ENCODE assay signal across 28 cellular contexts in genomic region chr20:17624070-17624469, GRCh38. TPM values are rescaled to one million over a fixed set of nuclear protein-coding genes. Genes with fewer than 3 reads are reported as not detected.
DNase-seq lines count a peak whose midpoint lies in the region; ATAC-seq, FAIRE-seq and TF ChIP-seq lines count a peak whose summit lies in the region.
"Had no signal": no experiment of that assay in that cellular context is flagged by ENCODE, and none has a peak within 500 bp of the region (broad histone marks: within the 10 kb centered on the region; RNA-seq: fewer than 3 reads in every experiment).

No MANE protein-coding gene starts in this region.

- H3K9ac ChIP-seq in astrocyte (ENCODE audit: low read length), result no peak overlapping the region

- POLR2A ChIA-PET in activated naive CD8-positive, alpha-beta T cell treated with anti-CD3 and anti-CD28 coated beads, Interleukin-2, amount 10 ng/mL, durations not matched to agents 7 days and 5 days (lab: Charles Lee), result no interaction called here

- no peak overlapping the region for H3K4me2 ChIP-seq in astrocyte (ENCODE audit: low read length)

- TF ChIP-seq CTCF in astrocyte (IDR thresholded peaks at IDR 0.05; ENCODE audit: insufficient read depth, low read depth, low read length) (no peak), nephron progenitor cell (IDR thresholded peaks at IDR 0.05) (no peak), upper lobe of right lung (IDR thresholded peaks at IDR 0.05) (no peak), GM13976 (IDR thresholded peaks at IDR 0.05; ENCODE audit: borderline replicate concordance, control extremely low read depth, extremely low read depth, insufficient read depth, missing control alignments) (no peak)

- H3K9me3 ChIP-seq in astrocyte (ENCODE audit: insufficient read depth, low read depth, low read length), result no peaks in the 10 kb centered on the region
- no peaks in the 10 kb centered on the region for H3K9me3 ChIP-seq in upper lobe of right lung
- H3K9me3 ChIP-seq: vagina had no signal

- H3K9me3 Mint-ChIP-seq in activated naive CD8-positive, alpha-beta T cell treated with anti-CD3 and anti-CD28 coated beads, Interleukin-2, amount 10 ng/mL, durations not matched to agents 7 days and 5 days, result no peaks in the 10 kb centered on the region
- H3K9me3 Mint-ChIP-seq in activated naive CD8-positive, alpha-beta T cell treated with anti-CD3 and anti-CD28 coated beads, Interleukin-2, amount 50 U/mL, for 24 hours, result no peaks in the 10 kb centered on the region
- H3K9me3 Mint-ChIP-seq in astrocyte (ENCODE audit: unreplicated experiment) (no peaks in the 10 kb centered on the region), nephron progenitor cell (no peaks in the 10 kb centered on the region)
- H3K9me3 Mint-ChIP-seq: activated CD8-positive, alpha-beta T cell treated with anti-CD3 and anti-CD28 coated beads for 36 hours; activated naive CD4-positive, alpha-beta T cell treated with anti-CD3 and anti-CD28 coated beads, Interleukin-2, amount 50 U/mL, for 72 hours; activated T-helper 1 cell treated with anti-CD3 and anti-CD28 coated beads, Interleukin-12 subunit alpha, Interleukin-12 subunit beta, Interleukin-2, Interleukin-4 antibody, amounts not matched to agents 30 ng/mL and 10 ng/mL and 1 ng/mL, durations not matched to agents 14 hours and 24 hours and 36 hours; CD8-positive, alpha-beta memory T cell; immature natural killer cell; stimulated activated naive B cell treated with anti-CD40 and anti-IgM and Interleukin-4, amounts not matched to agents 10 μg/mL and 1 μg/mL and 100 μg/mL, for 72 hours had no signal

- no peaks in the 10 kb centered on the region for H3K27me3 Mint-ChIP-seq in activated naive CD8-positive, alpha-beta T cell treated with anti-CD3 and anti-CD28 coated beads, Interleukin-2, amount 10 ng/mL, durations not matched to agents 7 days and 5 days
- no peaks in the 10 kb centered on the region for H3K27me3 Mint-ChIP-seq in activated naive CD8-positive, alpha-beta T cell treated with anti-CD3 and anti-CD28 coated beads, Interleukin-2, amount 50 U/mL, for 24 hours
- H3K27me3 Mint-ChIP-seq in astrocyte (ENCODE audit: low read depth, unreplicated experiment) (no peaks in the 10 kb centered on the region), nephron progenitor cell (ENCODE audit: low read depth, poor library complexity) (no peaks in the 10 kb centered on the region)
- H3K27me3 Mint-ChIP-seq: activated CD4-positive, alpha-beta T cell treated with anti-CD3 and anti-CD28 coated beads for 36 hours; activated CD8-positive, alpha-beta T cell treated with anti-CD3 and anti-CD28 coated beads for 36 hours; B cell; CD8-positive, alpha-beta memory T cell; stimulated activated naive B cell treated with anti-CD40 and anti-IgM and Interleukin-4, amounts not matched to agents 10 μg/mL and 1 μg/mL and 100 μg/mL, for 72 hours had no signal

- peaks cover 31% of the 10 kb centered on the region for H3K79me2 ChIP-seq in astrocyte (ENCODE audit: insufficient read depth, low read length)

- H3K36me3 ChIP-seq in astrocyte (ENCODE audit: insufficient read depth, low read length), result peaks cover 36% of the 10 kb centered on the region
- peaks cover 97% of the 10 kb centered on the region for H3K36me3 ChIP-seq in upper lobe of right lung

- H2AFZ ChIP-seq in astrocyte (ENCODE audit: low read depth, low read length), result no peak overlapping the region

- no peaks in the 10 kb centered on the region for H3K4me1 Mint-ChIP-seq in activated naive CD8-positive, alpha-beta T cell treated with anti-CD3 and anti-CD28 coated beads, Interleukin-2, amount 10 ng/mL, durations not matched to agents 7 days and 5 days
- no peaks in the 10 kb centered on the region for H3K4me1 Mint-ChIP-seq in activated naive CD8-positive, alpha-beta T cell treated with anti-CD3 and anti-CD28 coated beads, Interleukin-2, amount 50 U/mL, for 24 hours
- H3K4me1 Mint-ChIP-seq in astrocyte (ENCODE audit: low read depth, unreplicated experiment) (no peaks in the 10 kb centered on the region), nephron progenitor cell (peaks cover 30% of the 10 kb centered on the region)
- H3K4me1 Mint-ChIP-seq: activated CD4-positive, alpha-beta T cell treated with anti-CD3 and anti-CD28 coated beads for 36 hours; B cell; CD8-positive, alpha-beta memory T cell had no signal

- H3K4me1 ChIP-seq in astrocyte (ENCODE audit: insufficient read depth, low read length) (no peaks in the 10 kb centered on the region), upper lobe of right lung (no peaks in the 10 kb centered on the region)
- H3K4me1 ChIP-seq: vagina had no signal

- H3K27me3 ChIP-seq in astrocyte (ENCODE audit: insufficient read depth, low read length) (no peaks in the 10 kb centered on the region), upper lobe of right lung (no peaks in the 10 kb centered on the region)
- H3K27me3 ChIP-seq: vagina had no signal

- H3K27ac ChIP-seq in astrocyte (ENCODE audit: low read depth, low read length), result no peak overlapping the region
- H3K27ac ChIP-seq in upper lobe of right lung, result no peak overlapping the region
- H3K27ac ChIP-seq: epithelial cell of prostate, vagina had no signal

- peaks cover 6% of the 10 kb centered on the region for H3K36me3 Mint-ChIP-seq in activated naive CD8-positive, alpha-beta T cell treated with anti-CD3 and anti-CD28 coated beads, Interleukin-2, amount 10 ng/mL, durations not matched to agents 7 days and 5 days
- H3K36me3 Mint-ChIP-seq in activated naive CD8-positive, alpha-beta T cell treated with anti-CD3 and anti-CD28 coated beads, Interleukin-2, amount 50 U/mL, for 24 hours (ENCODE audit: low read depth), result peaks cover 2% of the 10 kb centered on the region
- peaks cover 18% of the 10 kb centered on the region for H3K36me3 Mint-ChIP-seq in astrocyte (ENCODE audit: low read depth, unreplicated experiment)
- H3K36me3 Mint-ChIP-seq in nephron progenitor cell (ENCODE audit: low read depth), result peaks cover 15% of the 10 kb centered on the region
- H3K36me3 Mint-ChIP-seq: activated naive CD4-positive, alpha-beta T cell treated with anti-CD3 and anti-CD28 coated beads, Interleukin-2, amount 50 U/mL, for 72 hours had no signal

- no peak overlapping the region for H3K4me3 ChIP-seq in astrocyte (ENCODE audit: insufficient read depth, low read depth, low read length)
- no peak overlapping the region for H3K4me3 ChIP-seq in upper lobe of right lung
- H3K4me3 ChIP-seq: K562, vagina had no signal

- no peak for FAIRE-seq in astrocyte (lab: Jason Lieb, UNC)
- FAIRE-seq: K562 had no signal

- no peak overlapping the region for H3K4me3 Mint-ChIP-seq in activated naive CD8-positive, alpha-beta T cell treated with anti-CD3 and anti-CD28 coated beads, Interleukin-2, amount 10 ng/mL, durations not matched to agents 7 days and 5 days
- H3K4me3 Mint-ChIP-seq in activated naive CD8-positive, alpha-beta T cell treated with anti-CD3 and anti-CD28 coated beads, Interleukin-2, amount 50 U/mL, for 24 hours, result no peak overlapping the region
- H3K4me3 Mint-ChIP-seq in astrocyte (ENCODE audit: unreplicated experiment) (no peak overlapping the region), nephron progenitor cell (no peak overlapping the region)
- H3K4me3 Mint-ChIP-seq: activated CD4-positive, alpha-beta T cell treated with anti-CD3 and anti-CD28 coated beads for 36 hours; activated CD8-positive, alpha-beta T cell treated with anti-CD3 and anti-CD28 coated beads for 36 hours; activated T-helper 1 cell treated with anti-CD3 and anti-CD28 coated beads, Interleukin-12 subunit alpha, Interleukin-12 subunit beta, Interleukin-2, Interleukin-4 antibody, amounts not matched to agents 30 ng/mL and 10 ng/mL and 1 ng/mL, durations not matched to agents 14 hours and 24 hours and 36 hours; B cell; CD8-positive, alpha-beta memory T cell; immature natural killer cell; stimulated activated naive B cell treated with anti-CD40 and anti-IgM and Interleukin-4, amounts not matched to agents 10 μg/mL and 1 μg/mL and 100 μg/mL, for 72 hours had no signal

- H3K27ac Mint-ChIP-seq in activated naive CD8-positive, alpha-beta T cell treated with anti-CD3 and anti-CD28 coated beads, Interleukin-2, amount 10 ng/mL, durations not matched to agents 7 days and 5 days, result no peak overlapping the region
- no peak overlapping the region for H3K27ac Mint-ChIP-seq in activated naive CD8-positive, alpha-beta T cell treated with anti-CD3 and anti-CD28 coated beads, Interleukin-2, amount 50 U/mL, for 24 hours
- H3K27ac Mint-ChIP-seq in astrocyte (ENCODE audit: unreplicated experiment) (peak overlapping the region; percentile 41), nephron progenitor cell (peak overlapping the region; percentile 78)
- H3K27ac Mint-ChIP-seq: activated CD4-positive, alpha-beta T cell treated with anti-CD3 and anti-CD28 coated beads for 36 hours; activated CD8-positive, alpha-beta T cell treated with anti-CD3 and anti-CD28 coated beads for 36 hours; activated naive CD4-positive, alpha-beta T cell treated with anti-CD3 and anti-CD28 coated beads, Interleukin-2, amount 50 U/mL, for 72 hours; activated T-helper 1 cell treated with anti-CD3 and anti-CD28 coated beads, Interleukin-12 subunit alpha, Interleukin-12 subunit beta, Interleukin-2, Interleukin-4 antibody, amounts not matched to agents 30 ng/mL and 10 ng/mL and 1 ng/mL, durations not matched to agents 14 hours and 24 hours and 36 hours; B cell; CD8-positive, alpha-beta memory T cell; stimulated activated naive B cell treated with anti-CD40 and anti-IgM and Interleukin-4, amounts not matched to agents 10 μg/mL and 1 μg/mL and 100 μg/mL, for 72 hours had no signal

- intact Hi-C loops in upper lobe of right lung (cut with DNase I), result no loop called here

- DNase-seq in activated naive CD8-positive, alpha-beta T cell treated with anti-CD3 and anti-CD28 coated beads, Interleukin-2, amount 10 ng/mL, durations not matched to agents 7 days and 5 days, result peak; percentile 16
- no peak for DNase-seq in activated naive CD8-positive, alpha-beta T cell treated with anti-CD3 and anti-CD28 coated beads, Interleukin-2, amount 50 U/mL, for 24 hours
- no peak for DNase-seq in astrocyte (ENCODE audit: low read depth)
- DNase-seq in nephron progenitor cell, result no peak
- DNase-seq in upper lobe of right lung, result peak; percentile 46
- no peak for DNase-seq in MV-4-11 (lab: John Stamatoyannopoulos, UW)
- no peak for DNase-seq in GM13976 (ENCODE audit: low spot score)
- DNase-seq: activated CD4-positive, alpha-beta T cell treated with anti-CD3 and anti-CD28 coated beads for 36 hours; activated CD8-positive, alpha-beta memory T cell treated with anti-CD3 and anti-CD28 coated beads, Interleukin-2, amount 50 U/mL, for 48 hours; activated CD8-positive, alpha-beta T cell treated with anti-CD3 and anti-CD28 coated beads for 36 hours; anterior cingulate cortex; CD8-positive, alpha-beta memory T cell; cortex of kidney; effector memory CD4-positive, alpha-beta T cell; immature natural killer cell; NCI-H1092 treated with DMSO at 0.1 percent for 48 hours; NCI-H187; NCI-H510A treated with DMSO at 0.1 percent for 48 hours; nucleus accumbens; stimulated activated naive B cell treated with anti-CD40 and anti-IgM and Interleukin-4, amounts not matched to agents 10 μg/mL and 1 μg/mL and 100 μg/mL, for 72 hours had no signal

- no peak for ATAC-seq in activated naive CD8-positive, alpha-beta T cell treated with anti-CD3 and anti-CD28 coated beads, Interleukin-2, amount 10 ng/mL, durations not matched to agents 7 days and 5 days (ENCODE audit: low read depth)
- no peak for ATAC-seq in activated naive CD8-positive, alpha-beta T cell treated with anti-CD3 and anti-CD28 coated beads, Interleukin-2, amount 50 U/mL, for 24 hours
- ATAC-seq in upper lobe of right lung, result no peak
- no peak for ATAC-seq in GM19467 (IDR thresholded peaks at IDR 0.05; ENCODE audit: unreplicated experiment)
- ATAC-seq: activated CD4-positive, alpha-beta T cell treated with anti-CD3 and anti-CD28 coated beads for 36 hours; activated CD8-positive, alpha-beta T cell treated with anti-CD3 and anti-CD28 coated beads for 36 hours; activated naive CD4-positive, alpha-beta T cell treated with anti-CD3 and anti-CD28 coated beads, Interleukin-2, amount 50 U/mL, for 72 hours; K562; left lobe of liver; stimulated activated naive B cell treated with anti-CD40 and anti-IgM and Interleukin-4, amounts not matched to agents 10 μg/mL and 1 μg/mL and 100 μg/mL, for 72 hours had no signal

- in situ Hi-C loops in GM13976 (cut with MboI; ENCODE audit: low sequenced_read_pairs, unreplicated experiment), result no loop called here

- peaks cover 98% of the 10 kb centered on the region for H4K20me1 ChIP-seq in astrocyte (ENCODE audit: insufficient read depth, low read length)

RNA-seq across cellular contexts. Expression of gene DSTN, which starts 54.2 kb away (rescaled TPM):
- 10 to 100 TPM; 41.7 to 47.5 TPM for total RNA-seq in activated naive CD8-positive, alpha-beta T cell treated with anti-CD3 and anti-CD28 coated beads, Interleukin-2, amount 10 ng/mL, durations not matched to agents 7 days and 5 days
- total RNA-seq in astrocyte (542 and 552 TPM in 2 replicates), upper lobe of right lung (463 TPM)

RNA-seq across cellular contexts. Expression of gene RRBP1, which starts 58.0 kb away (rescaled TPM):
- 10 to 100 TPM; 48.0 to 51.0 TPM for total RNA-seq in activated naive CD8-positive, alpha-beta T cell treated with anti-CD3 and anti-CD28 coated beads, Interleukin-2, amount 10 ng/mL, durations not matched to agents 7 days and 5 days
- total RNA-seq in astrocyte, result 347 and 392 TPM in 2 replicates
- 166 TPM for total RNA-seq in upper lobe of right lung

Comparison
In these comparisons a context has a peak if more than half of its experiments do, and no peak if none do; other contexts are left out.
1. DNase-seq: peak in activated naive CD8-positive, alpha-beta T cell treated with anti-CD3 and anti-CD28 coated beads, Interleukin-2, amount 10 ng/mL, durations not matched to agents 7 days and 5 days (single experiment) and upper lobe of right lung (single experiment); none in activated naive CD8-positive, alpha-beta T cell treated with anti-CD3 and anti-CD28 coated beads, Interleukin-2, amount 50 U/mL, for 24 hours (single experiment), astrocyte (single experiment), nephron progenitor cell (single experiment), MV-4-11 (single experiment) and GM13976 (single experiment).
2. H3K27ac Mint-ChIP-seq: peak in astrocyte (single experiment) and nephron progenitor cell (single experiment); none in activated naive CD8-positive, alpha-beta T cell treated with anti-CD3 and anti-CD28 coated beads, Interleukin-2, amount 10 ng/mL, durations not matched to agents 7 days and 5 days (single experiment) and activated naive CD8-positive, alpha-beta T cell treated with anti-CD3 and anti-CD28 coated beads, Interleukin-2, amount 50 U/mL, for 24 hours (single experiment).